ENCODE assay signal across 20 cellular contexts in genomic region chr5:147398860-147399259, GRCh38.
"Had no signal": no experiment of that assay in that cellular context is flagged by ENCODE, and none has a peak within 500 bp of the region (broad histone marks: within the 10 kb centered on the region; RNA-seq: fewer than 3 reads in every experiment).

No MANE protein-coding gene starts in this region.

- H3K4me1 Mint-ChIP-seq: activated CD4-positive, alpha-beta T cell treated with anti-CD3 and anti-CD28 coated beads for 36 hours; activated CD8-positive, alpha-beta memory T cell treated with anti-CD3 and anti-CD28 coated beads, Interleukin-2, amount 10 ng/mL, durations not matched to agents 7 days and 5 days had no signal

- H3K27ac ChIP-seq: body of pancreas, tibial nerve, vagina, WERI-Rb-1 had no signal

- H3K9me3 ChIP-seq: body of pancreas, tibial nerve, vagina had no signal

- ATAC-seq: activated CD4-positive, alpha-beta T cell treated with anti-CD3 and anti-CD28 coated beads for 36 hours; activated CD8-positive, alpha-beta memory T cell treated with anti-CD3 and anti-CD28 coated beads, Interleukin-2, amount 10 ng/mL, durations not matched to agents 7 days and 5 days; body of pancreas; natural killer cell had no signal

- H3K4me3 ChIP-seq: body of pancreas, tibial nerve, vagina had no signal

- H3K27me3 Mint-ChIP-seq: activated CD4-positive, alpha-beta memory T cell treated with anti-CD3 and anti-CD28 coated beads for 36 hours; activated CD4-positive, alpha-beta T cell treated with anti-CD3 and anti-CD28 coated beads for 36 hours; activated CD8-positive, alpha-beta memory T cell treated with anti-CD3 and anti-CD28 coated beads, Interleukin-2, amount 10 ng/mL, durations not matched to agents 7 days and 5 days had no signal

- H3K4me1 ChIP-seq: body of pancreas had no signal

- H3K4me3 Mint-ChIP-seq: activated CD4-positive, alpha-beta memory T cell treated with anti-CD3 and anti-CD28 coated beads for 36 hours; activated CD4-positive, alpha-beta T cell treated with anti-CD3 and anti-CD28 coated beads for 36 hours; activated CD8-positive, alpha-beta memory T cell treated with anti-CD3 and anti-CD28 coated beads, Interleukin-2, amount 10 ng/mL, durations not matched to agents 7 days and 5 days; natural killer cell; T-helper 1 cell treated with Interleukin-12 subunit alpha and Interleukin-12 subunit beta and Interleukin-4 antibody, amounts not matched to agents 30 μg/mL and 1 μg/mL, for 36 hours had no signal

- H3K9me3 Mint-ChIP-seq: activated CD4-positive, alpha-beta memory T cell treated with anti-CD3 and anti-CD28 coated beads for 36 hours; natural killer cell; T-helper 1 cell treated with Interleukin-12 subunit alpha and Interleukin-12 subunit beta and Interleukin-4 antibody, amounts not matched to agents 30 μg/mL and 1 μg/mL, for 36 hours had no signal

- H3K36me3 Mint-ChIP-seq: activated CD4-positive, alpha-beta memory T cell treated with anti-CD3 and anti-CD28 coated beads for 36 hours; activated CD8-positive, alpha-beta memory T cell treated with anti-CD3 and anti-CD28 coated beads, Interleukin-2, amount 10 ng/mL, durations not matched to agents 7 days and 5 days; natural killer cell had no signal

- DNase-seq: activated CD4-positive, alpha-beta memory T cell treated with anti-CD3 and anti-CD28 coated beads for 36 hours; activated CD4-positive, alpha-beta T cell treated with anti-CD3 and anti-CD28 coated beads for 36 hours; activated CD8-positive, alpha-beta memory T cell treated with anti-CD3 and anti-CD28 coated beads, Interleukin-2, amount 10 ng/mL, durations not matched to agents 7 days and 5 days; activated naive CD4-positive, alpha-beta T cell treated with anti-CD3 and anti-CD28 coated beads, Interleukin-2, amount 50 U/mL, for 16 hours; activated T-cell treated with anti-CD3 and anti-CD28 coated beads, Interleukin-2, amount 50 U/mL, for 1 hour; body of pancreas; cortex of kidney; effector CD8-positive, alpha-beta T cell; mesenchymal stem cell; natural killer cell; posterior cingulate gyrus; retina; stimulated activated CD4-positive, alpha-beta T cell treated with anti-CD3 and anti-CD28 coated beads, Interleukin-15, amount 100 ng/mL, for 24 hours; stimulated activated CD4-positive, alpha-beta T cell treated with anti-CD3 and anti-CD28 coated beads, Interleukin-4, amount 100 ng/mL, for 1 hour; stimulated activated naive CD4-positive, alpha-beta T cell; substantia nigra; WERI-Rb-1 had no signal

- H3K27ac Mint-ChIP-seq: activated CD4-positive, alpha-beta memory T cell treated with anti-CD3 and anti-CD28 coated beads for 36 hours; activated CD4-positive, alpha-beta T cell treated with anti-CD3 and anti-CD28 coated beads for 36 hours; activated CD8-positive, alpha-beta memory T cell treated with anti-CD3 and anti-CD28 coated beads, Interleukin-2, amount 10 ng/mL, durations not matched to agents 7 days and 5 days; natural killer cell; T-helper 1 cell treated with Interleukin-12 subunit alpha and Interleukin-12 subunit beta and Interleukin-4 antibody, amounts not matched to agents 30 μg/mL and 1 μg/mL, for 36 hours had no signal

- H3K27me3 ChIP-seq: body of pancreas, tibial nerve, vagina had no signal
